In genomic region chr5:172782169-172783039, GRCh38 we compare ENCODE assay signal across 1 cellular context.
TF ChIP-seq lines count a peak whose summit lies in the region.

No MANE protein-coding gene starts in this region.

TF ChIP-seq in HepG2, 621 proteins besides CTCF, POLR2A, EP300 and RAD21 (continued from another document and continues in another):
- TF ChIP-seq, protein P1, sequence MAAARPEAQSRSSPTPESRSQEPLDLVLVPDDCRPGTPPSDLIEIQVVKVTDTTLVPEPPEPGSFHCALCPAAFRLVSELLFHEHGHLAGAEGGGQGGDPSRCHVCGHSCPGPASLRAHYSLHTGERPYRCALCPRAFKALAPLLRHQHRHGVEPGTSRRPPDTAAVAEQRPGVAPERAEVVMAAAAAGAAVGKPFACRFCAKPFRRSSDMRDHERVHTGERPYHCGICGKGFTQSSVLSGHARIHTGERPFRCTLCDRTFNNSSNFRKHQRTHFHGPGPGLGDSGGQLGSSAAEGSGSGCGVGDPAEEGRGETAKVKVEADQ (CRISPR knock-in tag; IDR thresholded peaks at IDR 0.05; ENCODE audit: borderline replicate concordance): no peak
- TF ChIP-seq EHMT2 (IDR thresholded peaks at IDR 0.05; ENCODE audit: borderline replicate concordance, low read depth, low read length) (no peak), SYNCRIP (IDR thresholded peaks at IDR 0.05; ENCODE audit: insufficient read depth, low read depth, low read length) (no peak), ZNF253 (CRISPR knock-in tag; IDR thresholded peaks at IDR 0.05; ENCODE audit: borderline replicate concordance) (no peak), ATF1 (CRISPR knock-in tag; IDR thresholded peaks at IDR 0.05) (no peak), YEATS4 (CRISPR knock-in tag; IDR thresholded peaks at IDR 0.05; ENCODE audit: borderline replicate concordance) (no peak), ZBTB4 (CRISPR knock-in tag; IDR thresholded peaks at IDR 0.05; ENCODE audit: borderline replicate concordance) (no peak), SMYD3 (CRISPR knock-in tag; IDR thresholded peaks at IDR 0.05) (0 out of 2 replicates have a peak, but pooled peaks have one; percentile 39), ELF1 (CRISPR knock-in tag; IDR thresholded peaks at IDR 0.05) (no peak), ARID3A (IDR thresholded peaks at IDR 0.05; ENCODE audit: low read depth, low read length) (peak; percentile 93), ZNF124 (CRISPR knock-in tag; IDR thresholded peaks at IDR 0.05) (peak; percentile 54; the same call in 1 of the 2 replicates), ZKSCAN1 (IDR thresholded peaks at IDR 0.05; ENCODE audit: low read length) (no peak), ERF (CRISPR knock-in tag; IDR thresholded peaks at IDR 0.05) (peak; percentile 59; the same call in 1 of the 2 replicates), ZNF639 (CRISPR knock-in tag; conservative IDR thresholded peaks at IDR 0.05) (0 out of 2 replicates have a peak, but pooled peaks have one; percentile 49), DRAP1 (CRISPR knock-in tag; IDR thresholded peaks at IDR 0.05) (peak; percentile 50; the same call in 1 of the 2 replicates), STAG1 (CRISPR knock-in tag; IDR thresholded peaks at IDR 0.05) (peak; percentile 15; the same call in 1 of the 2 replicates), MED1 (CRISPR knock-in tag; IDR thresholded peaks at IDR 0.05) (peak; percentile 76), ZKSCAN5 (CRISPR knock-in tag; IDR thresholded peaks at IDR 0.05) (no peak), ZNF138 (CRISPR knock-in tag; IDR thresholded peaks at IDR 0.05; ENCODE audit: low read depth) (no peak), ZNF549 (CRISPR knock-in tag; IDR thresholded peaks at IDR 0.05) (no peak), NFAT5 (CRISPR knock-in tag; IDR thresholded peaks at IDR 0.05) (no peak), SRF (IDR thresholded peaks at IDR 0.05; ENCODE audit: low read depth, low read length) (no peak), SP4 (CRISPR knock-in tag; IDR thresholded peaks at IDR 0.05) (no peak), AKAP8 (CRISPR knock-in tag; IDR thresholded peaks at IDR 0.05) (no peak), ZSCAN30 (CRISPR knock-in tag; IDR thresholded peaks at IDR 0.05) (no peak), NFIC (IDR thresholded peaks at IDR 0.05; ENCODE audit: low read length) (peak; percentile 50; the same call in 1 of the 2 replicates), HOXD1 (CRISPR knock-in tag; IDR thresholded peaks at IDR 0.05) (no peak), DPF2 (CRISPR knock-in tag; IDR thresholded peaks at IDR 0.05; ENCODE audit: borderline replicate concordance, low read depth) (peak; percentile 56; the same call in 1 of the 2 replicates), TGIF2 (CRISPR knock-in tag; IDR thresholded peaks at IDR 0.05) (no peak), DZIP1 (CRISPR knock-in tag; IDR thresholded peaks at IDR 0.05) (no peak), ZNF431 (CRISPR knock-in tag; IDR thresholded peaks at IDR 0.05; ENCODE audit: borderline replicate concordance, low read depth) (no peak), RXRA (CRISPR knock-in tag; IDR thresholded peaks at IDR 0.05) (no peak; the same call in 1 of the 2 replicates), ZNF503 (CRISPR knock-in tag; IDR thresholded peaks at IDR 0.05) (no peak)
- TF ChIP-seq, protein P2, sequence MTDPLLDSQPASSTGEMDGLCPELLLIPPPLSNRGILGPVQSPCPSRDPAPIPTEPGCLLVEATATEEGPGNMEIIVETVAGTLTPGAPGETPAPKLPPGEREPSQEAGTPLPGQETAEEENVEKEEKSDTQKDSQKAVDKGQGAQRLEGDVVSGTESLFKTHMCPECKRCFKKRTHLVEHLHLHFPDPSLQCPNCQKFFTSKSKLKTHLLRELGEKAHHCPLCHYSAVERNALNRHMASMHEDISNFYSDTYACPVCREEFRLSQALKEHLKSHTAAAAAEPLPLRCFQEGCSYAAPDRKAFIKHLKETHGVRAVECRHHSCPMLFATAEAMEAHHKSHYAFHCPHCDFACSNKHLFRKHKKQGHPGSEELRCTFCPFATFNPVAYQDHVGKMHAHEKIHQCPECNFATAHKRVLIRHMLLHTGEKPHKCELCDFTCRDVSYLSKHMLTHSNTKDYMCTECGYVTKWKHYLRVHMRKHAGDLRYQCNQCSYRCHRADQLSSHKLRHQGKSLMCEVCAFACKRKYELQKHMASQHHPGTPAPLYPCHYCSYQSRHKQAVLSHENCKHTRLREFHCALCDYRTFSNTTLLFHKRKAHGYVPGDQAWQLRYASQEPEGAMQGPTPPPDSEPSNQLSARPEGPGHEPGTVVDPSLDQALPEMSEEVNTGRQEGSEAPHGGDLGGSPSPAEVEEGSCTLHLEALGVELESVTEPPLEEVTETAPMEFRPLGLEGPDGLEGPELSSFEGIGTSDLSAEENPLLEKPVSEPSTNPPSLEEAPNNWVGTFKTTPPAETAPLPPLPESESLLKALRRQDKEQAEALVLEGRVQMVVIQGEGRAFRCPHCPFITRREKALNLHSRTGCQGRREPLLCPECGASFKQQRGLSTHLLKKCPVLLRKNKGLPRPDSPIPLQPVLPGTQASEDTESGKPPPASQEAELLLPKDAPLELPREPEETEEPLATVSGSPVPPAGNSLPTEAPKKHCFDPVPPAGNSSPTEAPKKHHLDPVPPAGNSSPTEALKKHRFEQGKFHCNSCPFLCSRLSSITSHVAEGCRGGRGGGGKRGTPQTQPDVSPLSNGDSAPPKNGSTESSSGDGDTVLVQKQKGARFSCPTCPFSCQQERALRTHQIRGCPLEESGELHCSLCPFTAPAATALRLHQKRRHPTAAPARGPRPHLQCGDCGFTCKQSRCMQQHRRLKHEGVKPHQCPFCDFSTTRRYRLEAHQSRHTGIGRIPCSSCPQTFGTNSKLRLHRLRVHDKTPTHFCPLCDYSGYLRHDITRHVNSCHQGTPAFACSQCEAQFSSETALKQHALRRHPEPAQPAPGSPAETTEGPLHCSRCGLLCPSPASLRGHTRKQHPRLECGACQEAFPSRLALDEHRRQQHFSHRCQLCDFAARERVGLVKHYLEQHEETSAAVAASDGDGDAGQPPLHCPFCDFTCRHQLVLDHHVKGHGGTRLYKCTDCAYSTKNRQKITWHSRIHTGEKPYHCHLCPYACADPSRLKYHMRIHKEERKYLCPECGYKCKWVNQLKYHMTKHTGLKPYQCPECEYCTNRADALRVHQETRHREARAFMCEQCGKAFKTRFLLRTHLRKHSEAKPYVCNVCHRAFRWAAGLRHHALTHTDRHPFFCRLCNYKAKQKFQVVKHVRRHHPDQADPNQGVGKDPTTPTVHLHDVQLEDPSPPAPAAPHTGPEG (CRISPR knock-in tag; IDR thresholded peaks at IDR 0.05): no peak
